Comparison of ENCODE assay signal across 8 cellular contexts in genomic region chr2:136117391-136117841, GRCh38. TPM values are rescaled to one million over a fixed set of nuclear protein-coding genes. Genes with fewer than 3 reads are reported as not detected.
DNase-seq lines count a peak whose midpoint lies in the region; ATAC-seq lines count a peak whose summit lies in the region.

No MANE protein-coding gene starts in this region.

- peak overlapping the region; percentile 95 for H3K4me3 Mint-ChIP-seq in activated naive CD4-positive, alpha-beta T cell treated with anti-CD3 and anti-CD28 coated beads for 36 hours

- ATAC-seq in HG03064 (IDR thresholded peaks at IDR 0.05; ENCODE audit: low read depth, unreplicated experiment): peak; percentile 21

- H3K9me3 ChIP-seq in NT2/D1 (ENCODE audit: insufficient read depth, low read length): no peaks in the 10 kb centered on the region

- peak overlapping the region; percentile 86 for H3K27ac Mint-ChIP-seq in activated naive CD4-positive, alpha-beta T cell treated with anti-CD3 and anti-CD28 coated beads for 36 hours

- peaks cover 20% of the 10 kb centered on the region for H3K36me3 ChIP-seq in NT2/D1 (ENCODE audit: insufficient read depth, insufficient read length, low read length)

- H3K9me3 Mint-ChIP-seq in activated naive CD4-positive, alpha-beta T cell treated with anti-CD3 and anti-CD28 coated beads for 36 hours: no peaks in the 10 kb centered on the region

- CTCF ChIA-PET in activated naive CD4-positive, alpha-beta T cell treated with anti-CD3 and anti-CD28 coated beads for 36 hours (lab: Charles Lee): interaction anchor here (0.7 to 1.1 kb wide), 3 partner anchors 64 to 204 kb away, joined by 3 to 4 read pairs (median 4); no protein-coding TSS in a partner anchor

- DNase-seq in NK-92 treated with Interleukin-12 subunit alpha and Interleukin-12 subunit beta, amount 100 ng/mL, for 24 hours (lab: John Stamatoyannopoulos, UW): peak; percentile 60
- DNase-seq in NK-92 (lab: John Stamatoyannopoulos, UW; ENCODE audit: unreplicated experiment) (no peak), NT2/D1 (ENCODE audit: low read depth, low spot score) (no peak), cardiac septum (ENCODE audit: low spot score) (peak; percentile 77), posterior cingulate gyrus (peak in 9 of 10 donors; percentile 26 to 86 (median 53)), amniotic stem cell (lab: John Stamatoyannopoulos, UW) (no peak)
- DNase-seq in activated naive CD4-positive, alpha-beta T cell treated with anti-CD3 and anti-CD28 coated beads for 36 hours: peak; percentile 71

- H3K4me1 Mint-ChIP-seq in activated naive CD4-positive, alpha-beta T cell treated with anti-CD3 and anti-CD28 coated beads for 36 hours (ENCODE audit: low read depth): peaks cover 55% of the 10 kb centered on the region

- H3K9ac ChIP-seq in NT2/D1 (ENCODE audit: insufficient read length, low read depth): peak overlapping the region; percentile 66

- H3K4me3 ChIP-seq in NT2/D1 (ENCODE audit: insufficient read length, low read depth): peak overlapping the region; percentile 64

- peaks cover 30% of the 10 kb centered on the region for H3K36me3 Mint-ChIP-seq in activated naive CD4-positive, alpha-beta T cell treated with anti-CD3 and anti-CD28 coated beads for 36 hours (ENCODE audit: low read depth)

- no peaks in the 10 kb centered on the region for H3K27me3 Mint-ChIP-seq in activated naive CD4-positive, alpha-beta T cell treated with anti-CD3 and anti-CD28 coated beads for 36 hours (ENCODE audit: low read depth)

- no peaks in the 10 kb centered on the region for H3K4me1 ChIP-seq in NT2/D1 (ENCODE audit: insufficient read depth, insufficient read length)

- intact Hi-C loops in activated naive CD4-positive, alpha-beta T cell treated with anti-CD3 and anti-CD28 coated beads for 36 hours (cut with micrococcal nuclease): loop anchor here (1.0 to 2.0 kb wide), 6 partner anchors 66 to 265 kb away; partner anchors contain the start of gene DARS1
- intact Hi-C loops in cardiac septum (cut with DNase I): loop anchor here (5.0 to 10.0 kb wide), 2 partner anchors 203 to 260 kb away; no protein-coding TSS in a partner anchor
- intact Hi-C loops in posterior cingulate gyrus (cut with DNase I): loop anchor here (10.0 kb wide), 1 partner anchor 93 kb away; no protein-coding TSS in a partner anchor

- peaks cover 57% of the 10 kb centered on the region for H3K27me3 ChIP-seq in NT2/D1 (ENCODE audit: insufficient read depth, insufficient read length)

RNA-seq across cellular contexts. Expression of gene CXCR4, which starts 0.5 kb away (rescaled TPM):
- total RNA-seq in activated naive CD4-positive, alpha-beta T cell treated with anti-CD3 and anti-CD28 coated beads for 36 hours: 10 to 100 TPM; 70.2 to 72.6 TPM
- 4.4 TPM for total RNA-seq in cardiac septum

Comparison
In these comparisons a context has a peak if more than half of its experiments do, and no peak if none do; other contexts are left out.
1. DNase-seq: peak in NK-92 treated with Interleukin-12 subunit alpha and Interleukin-12 subunit beta, amount 100 ng/mL, for 24 hours (single experiment), activated naive CD4-positive, alpha-beta T cell treated with anti-CD3 and anti-CD28 coated beads for 36 hours (single experiment), cardiac septum (single experiment) and posterior cingulate gyrus (9 of 10); none in NK-92 (single experiment), NT2/D1 (single experiment) and amniotic stem cell (single experiment).
2. RNA of gene CXCR4, which starts 0.5 kb away (total RNA-seq): 70.2 to 72.6 TPM in activated naive CD4-positive, alpha-beta T cell treated with anti-CD3 and anti-CD28 coated beads for 36 hours; 4.4 TPM in cardiac septum (single experiment); every median in the first group is over 10 times any median in the second.